Comparison of ENCODE assay signal across 1 cellular context in the genomic region with DNA sequence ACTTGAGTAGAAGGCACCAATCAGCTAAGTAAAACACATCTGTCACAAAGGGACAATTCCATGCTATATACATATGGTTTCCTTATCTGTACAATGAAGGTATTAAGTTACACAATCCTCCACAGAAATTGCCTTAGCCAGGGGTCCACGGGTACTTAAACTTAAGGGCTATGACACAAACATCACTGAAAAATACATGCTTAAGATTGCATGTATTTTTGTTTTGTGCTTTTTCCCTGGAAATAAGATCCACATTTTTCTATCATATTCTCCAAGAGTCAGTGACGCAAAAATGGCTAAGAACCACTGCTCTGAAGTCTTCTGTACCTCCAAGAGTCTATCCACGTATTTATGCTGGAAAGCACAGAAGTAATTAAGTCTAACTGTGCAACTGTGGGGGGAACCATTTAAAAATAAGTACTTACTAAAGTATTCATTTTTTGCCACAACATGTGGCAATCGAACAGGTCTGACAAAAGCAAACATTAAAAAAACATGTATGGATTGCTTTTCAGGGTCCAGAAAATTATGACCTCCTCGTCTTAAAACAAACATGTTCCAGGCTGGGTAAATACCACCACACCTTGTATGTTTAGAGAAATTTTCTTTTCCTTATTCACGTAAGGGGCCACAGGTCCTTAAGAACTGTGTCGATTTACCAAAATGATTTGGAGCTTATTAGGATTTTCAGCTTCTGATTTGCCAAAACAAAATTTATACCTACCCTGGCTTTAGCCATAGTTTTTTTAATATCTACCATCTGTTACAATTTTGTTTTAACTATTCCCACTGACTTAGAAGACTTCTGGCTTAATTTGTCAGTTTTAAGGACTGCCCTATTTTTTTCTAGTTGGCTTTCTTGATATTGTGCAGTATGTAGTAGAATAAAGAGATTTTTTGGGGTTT.
TF ChIP-seq lines count a peak whose summit lies in the region.

No MANE protein-coding gene starts in this region.

TF ChIP-seq in GM12878, 131 proteins besides CTCF, POLR2A, EP300 and RAD21:
- TF ChIP-seq CEBPB (IDR thresholded peaks at IDR 0.05; ENCODE audit: borderline replicate concordance in 1 of 2, low read depth in 2 of 2, low read length in 2 of 2) (no peak), SMAD1 (IDR thresholded peaks at IDR 0.05; ENCODE audit: low read depth, partially characterized antibody) (peak; percentile 25), NFXL1 (IDR thresholded peaks at IDR 0.05; ENCODE audit: borderline replicate concordance) (no peak), E4F1 (IDR thresholded peaks at IDR 0.05; ENCODE audit: borderline replicate concordance, partially characterized antibody) (no peak), NFYA (IDR thresholded peaks at IDR 0.05; ENCODE audit: borderline replicate concordance, low read depth, low read length) (no peak)
- TF ChIP-seq, protein P1, sequence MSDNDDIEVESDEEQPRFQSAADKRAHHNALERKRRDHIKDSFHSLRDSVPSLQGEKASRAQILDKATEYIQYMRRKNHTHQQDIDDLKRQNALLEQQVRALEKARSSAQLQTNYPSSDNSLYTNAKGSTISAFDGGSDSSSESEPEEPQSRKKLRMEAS (IDR thresholded peaks at IDR 0.05; ENCODE audit: low read depth, low read length), result no peak
